ENCODE assay signal across 1 cellular context in genomic region chr1:15325375-15326085, GRCh38.
TF ChIP-seq lines count a peak whose summit lies in the region.

No MANE protein-coding gene starts in this region.

TF ChIP-seq in Ishikawa, 13 proteins besides CTCF, POLR2A, EP300 and RAD21 (continued from another document):
- TF ChIP-seq TEAD4 (IDR thresholded peaks at IDR 0.05) (no peak), TAF1 (IDR thresholded peaks at IDR 0.05; ENCODE audit: low read depth) (no peak), NFIC (IDR thresholded peaks at IDR 0.05) (no peak), ZBTB7A (IDR thresholded peaks at IDR 0.05; ENCODE audit: low read depth) (no peak), CEBPB (IDR thresholded peaks at IDR 0.05) (no peak), CREB1 (IDR thresholded peaks at IDR 0.05; ENCODE audit: low read depth) (no peak), YY1 (IDR thresholded peaks at IDR 0.05; ENCODE audit: low read depth) (no peak), USF1 (IDR thresholded peaks at IDR 0.05) (no peak)
TF ChIP-seq in Ishikawa: peak in this region for 0.
